In the genomic region with DNA sequence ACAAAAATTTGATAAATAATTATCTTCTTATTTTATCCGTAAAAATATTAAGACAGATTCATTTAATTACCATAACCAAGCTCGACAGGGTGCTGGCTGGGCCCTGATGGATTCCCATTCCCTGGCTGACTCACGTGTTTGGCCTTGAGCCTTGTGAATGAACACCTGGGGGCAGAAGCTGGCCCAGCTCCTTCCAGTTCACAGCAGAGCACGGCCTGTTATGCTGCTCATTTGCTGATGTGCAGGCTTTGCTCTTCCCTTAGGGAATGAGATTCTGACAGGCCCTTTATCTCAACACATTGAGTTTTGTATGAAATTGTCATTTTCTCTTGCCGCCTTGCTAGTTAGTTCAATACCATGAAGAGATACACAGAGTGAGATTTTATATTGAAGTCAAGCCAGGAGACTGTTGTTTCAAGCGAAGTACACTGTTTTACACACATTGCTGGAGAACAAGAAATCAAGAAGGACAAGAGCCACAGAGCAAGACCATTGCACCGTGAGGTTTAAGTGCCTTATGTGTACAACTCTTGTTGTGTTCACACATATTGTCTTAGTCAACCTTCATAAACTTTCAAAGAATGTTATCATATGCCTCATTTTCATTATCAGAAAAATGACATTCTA, we compare ENCODE assay signal across 18 cellular contexts.
DNase-seq lines count a peak whose midpoint lies in the region; ATAC-seq, FAIRE-seq and TF ChIP-seq lines count a peak whose summit lies in the region.
"Had no signal": no experiment of that assay in that cellular context is flagged by ENCODE, and none has a peak within 500 bp of the region (broad histone marks: within the 10 kb centered on the region; RNA-seq: fewer than 3 reads in every experiment).

No MANE protein-coding gene starts in this region.

- no peaks in the 10 kb centered on the region for H3K27me3 ChIP-seq in HCT116 (ENCODE audit: insufficient read depth, low read length)
- H3K27me3 ChIP-seq: upper lobe of right lung had no signal

- H3K27ac ChIP-seq in HCT116 (ENCODE audit: low read depth, low read length) (no peak overlapping the region), kidney (ENCODE audit: low read depth in 2 of 2, low read length in 2 of 2) (no peak overlapping the region)
- H3K27ac ChIP-seq: SK-N-MC, upper lobe of right lung had no signal

- no peak for DNase-seq in HCT116 (ENCODE audit: low read depth, low spot score)
- DNase-seq in RPMI7951 (ENCODE audit: low read depth): peak; percentile 40
- DNase-seq in epithelial cell of esophagus (ENCODE audit: low read depth): peak; percentile 77
- peak; percentile 4 for DNase-seq in pons (ENCODE audit: low spot score)
- no peak for DNase-seq in kidney
- no peak for DNase-seq in DMS153 (lab: John Stamatoyannopoulos, UW)
- DNase-seq: activated CD4-positive, alpha-beta T cell treated with anti-CD3 and anti-CD28 coated beads, Interleukin-2, amount 50 U/mL, for 48 hours; activated naive CD8-positive, alpha-beta T cell treated with anti-CD3 and anti-CD28 coated beads, Interleukin-2, amount 10 ng/mL, durations not matched to agents 7 days and 5 days; activated T-cell treated with anti-CD3 and anti-CD28 coated beads, Interleukin-2, amount 50 U/mL, for 72 hours; DND-41; immature natural killer cell; Karpas-422; naive thymus-derived CD8-positive, alpha-beta T cell; upper lobe of right lung had no signal

- BruUV-seq in HCT116 (replicated peaks; lab: Mats Ljungman, UMichigan): no TSS peak

- H3K9ac ChIP-seq in HCT116 (ENCODE audit: low read length): no peak overlapping the region
- no peak overlapping the region for H3K9ac ChIP-seq in kidney (ENCODE audit: low read length in 2 of 2)

- POLR2A ChIA-PET in HCT116 (lab: Charles Lee): no interaction called here

- intact Hi-C loops in HCT116 (cut with micrococcal nuclease) (no loop called here), kidney (cut with DNase I) (no loop called here)

- RAD21 ChIA-PET in HCT116 (lab: Charles Lee; ENCODE audit: low non-redundant PET in 1 of 2, low total read pairs in 2 of 2, uncharacterized antibody in 2 of 2, unreplicated experiment in 2 of 2): no interaction called here

- no peak overlapping the region for H2AFZ ChIP-seq in HCT116 (ENCODE audit: low read depth, low read length, poor library complexity, severe bottlenecking)

- H3K4me2 ChIP-seq in HCT116 (ENCODE audit: low read length): no peak overlapping the region

- ATAC-seq in HCT116: peak; percentile 63; the same call in 1 of the 2 replicates
- no peak for ATAC-seq in HG03439 (IDR thresholded peaks at IDR 0.05; ENCODE audit: unreplicated experiment)
- ATAC-seq in HG02981 (IDR thresholded peaks at IDR 0.05; ENCODE audit: unreplicated experiment): no peak
- ATAC-seq: activated T-cell treated with anti-CD3 and anti-CD28 coated beads, Interleukin-2, amount 50 U/mL, for 72 hours; naive thymus-derived CD8-positive, alpha-beta T cell; upper lobe of right lung had no signal

- no peaks in the 10 kb centered on the region for H3K9me2 ChIP-seq in HCT116 (ENCODE audit: insufficient read depth)

- no peak for TF ChIP-seq RAD21 in HCT116 (IDR thresholded peaks at IDR 0.05; ENCODE audit: low read depth)

- no peak for TF ChIP-seq CTCF in HCT116 (IDR thresholded peaks at IDR 0.05 in 2 of 3, conservative IDR thresholded peaks at IDR 0.05 in 1 of 3; ENCODE audit: borderline replicate concordance in 1 of 3, insufficient read depth in 1 of 3, low read depth in 2 of 3, low read length in 2 of 3)
- TF ChIP-seq CTCF in epithelial cell of esophagus (IDR thresholded peaks at IDR 0.05; ENCODE audit: insufficient read depth, low read depth, low read length, missing control alignments): no peak
- no peak for TF ChIP-seq CTCF in kidney (IDR thresholded peaks at IDR 0.05; ENCODE audit: borderline replicate concordance, extremely low read depth, insufficient read depth)

- no peak for FAIRE-seq in kidney (lab: Jason Lieb, UNC)
- FAIRE-seq: frontal cortex had no signal

- CTCF ChIA-PET in HCT116 (lab: Charles Lee): no interaction called here

- H4K20me1 ChIP-seq in HCT116 (ENCODE audit: insufficient read depth): no peaks in the 10 kb centered on the region

- H3K79me2 ChIP-seq in HCT116 (ENCODE audit: insufficient read depth, low read length): no peaks in the 10 kb centered on the region

- no peaks in the 10 kb centered on the region for H3K36me3 ChIP-seq in HCT116 (ENCODE audit: control insufficient read depth in 1 of 2, insufficient read depth in 2 of 2, low read length in 2 of 2)
- H3K36me3 ChIP-seq in kidney (ENCODE audit: control insufficient read depth in 1 of 2, insufficient read depth in 2 of 2, low read length in 2 of 2): no peaks in the 10 kb centered on the region
- H3K36me3 ChIP-seq: upper lobe of right lung had no signal

- no peak for TF ChIP-seq POLR2A in HCT116 (IDR thresholded peaks at IDR 0.05; ENCODE audit: borderline replicate concordance, extremely low read depth, insufficient read depth, insufficient read length)

- H3K9me3 ChIP-seq in HCT116 (ENCODE audit: control insufficient read depth in 1 of 2, insufficient read depth in 1 of 2, low read depth in 1 of 2, low read length in 2 of 2) (no peaks in the 10 kb centered on the region), kidney (ENCODE audit: control insufficient read depth in 1 of 2, low read length in 2 of 2) (no peaks in the 10 kb centered on the region)
- H3K9me3 ChIP-seq: upper lobe of right lung had no signal

- H3K4me3 ChIP-seq in HCT116 (replicated peaks in 1 of 2; ENCODE audit: low read depth in 1 of 2, low read length in 2 of 2) (no peak overlapping the region), epithelial cell of esophagus (ENCODE audit: low read length) (no peak overlapping the region), kidney (ENCODE audit: low read length in 2 of 2) (no peak overlapping the region)
- H3K4me3 ChIP-seq: SK-N-MC, upper lobe of right lung had no signal

- H3K4me1 ChIP-seq in HCT116 (ENCODE audit: control insufficient read depth in 1 of 2, insufficient read depth in 2 of 2, low read length in 2 of 2): no peaks in the 10 kb centered on the region
- no peaks in the 10 kb centered on the region for H3K4me1 ChIP-seq in kidney (ENCODE audit: control insufficient read depth in 1 of 2, insufficient read depth in 1 of 2, low read depth in 1 of 2, low read length in 2 of 2)
- H3K4me1 ChIP-seq: upper lobe of right lung had no signal

TF ChIP-seq in HCT116, 20 proteins besides CTCF, POLR2A, EP300 and RAD21:
- TF ChIP-seq SP1 (IDR thresholded peaks at IDR 0.05; ENCODE audit: low read depth): no peak
- no peak for TF ChIP-seq ELF1 (IDR thresholded peaks at IDR 0.05; ENCODE audit: borderline replicate concordance, low read depth)
- TF ChIP-seq SIN3A (IDR thresholded peaks at IDR 0.05; ENCODE audit: low read depth): no peak
- TF ChIP-seq EZH2 (IDR thresholded peaks at IDR 0.05): no peak
- TF ChIP-seq, protein P1, sequence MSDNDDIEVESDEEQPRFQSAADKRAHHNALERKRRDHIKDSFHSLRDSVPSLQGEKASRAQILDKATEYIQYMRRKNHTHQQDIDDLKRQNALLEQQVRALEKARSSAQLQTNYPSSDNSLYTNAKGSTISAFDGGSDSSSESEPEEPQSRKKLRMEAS (IDR thresholded peaks at IDR 0.05): no peak
- no peak for TF ChIP-seq YY1 (IDR thresholded peaks at IDR 0.05; ENCODE audit: extremely low read depth, insufficient replicate concordance, low read depth, low read length)
- TF ChIP-seq FOSL1 (IDR thresholded peaks at IDR 0.05; ENCODE audit: low read depth): no peak
- no peak for TF ChIP-seq POLR2AphosphoS5 (IDR thresholded peaks at IDR 0.05; ENCODE audit: low read depth, low read length)
- TF ChIP-seq EGR1 (IDR thresholded peaks at IDR 0.05; ENCODE audit: low read depth): no peak
- no peak for TF ChIP-seq ZFX (IDR thresholded peaks at IDR 0.05)
- TF ChIP-seq TCF7L2 (IDR thresholded peaks at IDR 0.05; ENCODE audit: borderline replicate concordance, extremely low read depth, insufficient read depth, insufficient read length): no peak
- TF ChIP-seq EZH2phosphoT487 (IDR thresholded peaks at IDR 0.05; ENCODE audit: borderline replicate concordance): no peak
- TF ChIP-seq CBX3 (IDR thresholded peaks at IDR 0.05; ENCODE audit: low read depth): no peak
- no peak for TF ChIP-seq JUND (IDR thresholded peaks at IDR 0.05)
- TF ChIP-seq, protein P2, sequence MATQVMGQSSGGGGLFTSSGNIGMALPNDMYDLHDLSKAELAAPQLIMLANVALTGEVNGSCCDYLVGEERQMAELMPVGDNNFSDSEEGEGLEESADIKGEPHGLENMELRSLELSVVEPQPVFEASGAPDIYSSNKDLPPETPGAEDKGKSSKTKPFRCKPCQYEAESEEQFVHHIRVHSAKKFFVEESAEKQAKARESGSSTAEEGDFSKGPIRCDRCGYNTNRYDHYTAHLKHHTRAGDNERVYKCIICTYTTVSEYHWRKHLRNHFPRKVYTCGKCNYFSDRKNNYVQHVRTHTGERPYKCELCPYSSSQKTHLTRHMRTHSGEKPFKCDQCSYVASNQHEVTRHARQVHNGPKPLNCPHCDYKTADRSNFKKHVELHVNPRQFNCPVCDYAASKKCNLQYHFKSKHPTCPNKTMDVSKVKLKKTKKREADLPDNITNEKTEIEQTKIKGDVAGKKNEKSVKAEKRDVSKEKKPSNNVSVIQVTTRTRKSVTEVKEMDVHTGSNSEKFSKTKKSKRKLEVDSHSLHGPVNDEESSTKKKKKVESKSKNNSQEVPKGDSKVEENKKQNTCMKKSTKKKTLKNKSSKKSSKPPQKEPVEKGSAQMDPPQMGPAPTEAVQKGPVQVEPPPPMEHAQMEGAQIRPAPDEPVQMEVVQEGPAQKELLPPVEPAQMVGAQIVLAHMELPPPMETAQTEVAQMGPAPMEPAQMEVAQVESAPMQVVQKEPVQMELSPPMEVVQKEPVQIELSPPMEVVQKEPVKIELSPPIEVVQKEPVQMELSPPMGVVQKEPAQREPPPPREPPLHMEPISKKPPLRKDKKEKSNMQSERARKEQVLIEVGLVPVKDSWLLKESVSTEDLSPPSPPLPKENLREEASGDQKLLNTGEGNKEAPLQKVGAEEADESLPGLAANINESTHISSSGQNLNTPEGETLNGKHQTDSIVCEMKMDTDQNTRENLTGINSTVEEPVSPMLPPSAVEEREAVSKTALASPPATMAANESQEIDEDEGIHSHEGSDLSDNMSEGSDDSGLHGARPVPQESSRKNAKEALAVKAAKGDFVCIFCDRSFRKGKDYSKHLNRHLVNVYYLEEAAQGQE (IDR thresholded peaks at IDR 0.05; ENCODE audit: low read depth): no peak
- TF ChIP-seq, protein P3, sequence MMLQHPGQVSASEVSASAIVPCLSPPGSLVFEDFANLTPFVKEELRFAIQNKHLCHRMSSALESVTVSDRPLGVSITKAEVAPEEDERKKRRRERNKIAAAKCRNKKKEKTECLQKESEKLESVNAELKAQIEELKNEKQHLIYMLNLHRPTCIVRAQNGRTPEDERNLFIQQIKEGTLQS (IDR thresholded peaks at IDR 0.05): no peak

Comparison
In these comparisons a context has a peak if more than half of its experiments do, and no peak if none do; other contexts are left out.
1. DNase-seq: peak in RPMI7951 (single experiment), epithelial cell of esophagus (single experiment) and pons (single experiment); none in HCT116 (single experiment), kidney (single experiment) and DMS153 (single experiment).